Comparison of ENCODE assay signal across 8 cellular contexts in the genomic region with DNA sequence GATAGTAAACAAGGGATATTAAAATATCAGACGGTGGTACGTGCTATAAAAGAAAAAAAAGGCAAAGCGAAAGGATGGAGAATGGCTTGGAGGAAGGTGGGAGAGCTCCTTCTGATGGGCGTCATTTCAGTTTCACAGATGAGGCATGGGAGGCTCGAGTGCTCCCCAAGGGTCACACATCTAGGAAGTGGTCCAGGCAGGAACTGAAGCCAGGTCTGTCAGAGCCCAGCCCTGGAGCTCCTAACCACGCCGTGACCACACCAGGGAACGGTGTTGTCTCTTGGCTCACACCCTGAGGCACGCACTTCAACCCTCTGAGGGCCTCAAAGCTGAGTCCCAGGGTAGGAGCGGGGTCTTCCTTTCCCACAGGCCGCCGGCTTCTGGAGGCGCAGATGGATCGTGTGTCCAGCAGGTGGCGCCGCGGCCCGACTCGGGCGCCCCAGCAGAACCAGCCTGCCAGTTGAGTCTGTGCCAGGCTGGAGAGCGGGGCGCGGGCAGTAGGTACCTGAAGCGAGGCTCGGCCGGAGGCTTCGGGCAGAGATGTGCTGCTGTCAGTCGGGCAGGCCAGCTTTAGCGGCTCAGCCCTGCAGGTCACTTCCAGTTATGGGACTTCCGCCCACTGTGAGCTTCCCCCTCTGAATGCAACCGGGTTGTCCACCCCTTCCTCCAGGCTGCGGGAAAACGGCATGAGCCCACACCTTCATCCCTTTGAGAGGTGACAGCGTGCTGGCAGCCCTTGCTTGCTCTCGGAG.
DNase-seq lines count a peak whose midpoint lies in the region; ATAC-seq and TF ChIP-seq lines count a peak whose summit lies in the region.

No MANE protein-coding gene starts in this region.

- peak overlapping the region in 34 of 59 donors; percentile 3 to 75 (median 40) for H3K27ac ChIP-seq in dorsolateral prefrontal cortex
- no peak overlapping the region for H3K27ac ChIP-seq in lower lobe of right lung

- ATAC-seq in lower lobe of right lung (peak; percentile 89 to 92), GM19397 (IDR thresholded peaks at IDR 0.05; ENCODE audit: unreplicated experiment) (no peak)

- TF ChIP-seq CTCF in dorsolateral prefrontal cortex (IDR thresholded peaks at IDR 0.05 in 54 of 56, conservative IDR thresholded peaks at IDR 0.05 in 2 of 56; ENCODE audit: low read depth in 1 of 56, partially characterized antibody in 56 of 56) (peak; percentile 78 to 98 (median 95)), lower lobe of right lung (IDR thresholded peaks at IDR 0.05) (peak; percentile 93)

- no peaks in the 10 kb centered on the region for H3K9me3 ChIP-seq in lower lobe of right lung

- peaks cover 0 to 13% (median 0%) of the 10 kb centered on the region in 45 donors for H3K27me3 ChIP-seq in dorsolateral prefrontal cortex
- peaks cover 14% of the 10 kb centered on the region for H3K27me3 ChIP-seq in lower lobe of right lung (ENCODE audit: low read depth)

- H3K36me3 ChIP-seq in lower lobe of right lung = no peaks in the 10 kb centered on the region

- H3K4me3 ChIP-seq in dorsolateral prefrontal cortex (peak overlapping the region in 57 of 59 donors; percentile 9 to 67 (median 47)), lower lobe of right lung (peak overlapping the region; percentile 29)

- peaks cover 7% of the 10 kb centered on the region for H3K4me1 ChIP-seq in lower lobe of right lung

- DNase-seq in activated CD4-positive, alpha-beta T cell treated with anti-CD3 and anti-CD28 coated beads for 24 hours (ENCODE audit: low read depth in 2 of 2) = peak; percentile 27 to 50
- no peak for DNase-seq in activated CD4-positive, alpha-beta T cell treated with anti-CD3 and anti-CD28 coated beads for 1 hour
- DNase-seq in NCI-H2029 (lab: John Stamatoyannopoulos, UW) (peak; percentile 58), dorsolateral prefrontal cortex (peak; percentile 35 to 86 (median 70)), lower lobe of right lung (peak; percentile 80)
- DNase-seq in activated CD4-positive, alpha-beta T cell treated with anti-CD3 and anti-CD28 coated beads for 4 hours = peak; percentile 13 to 23
- DNase-seq in stimulated activated CD4-positive, alpha-beta T cell treated with anti-CD3 and anti-CD28 coated beads, TNF-alpha, amount 100 ng/mL, for 4 hours (ENCODE audit: low read depth in 3 of 3) = peak in 2 of 3 experiments; percentile 11 to 20

- intact Hi-C loops in dorsolateral prefrontal cortex (cut with DNase I) (loop anchor here (1.0 to 10.0 kb wide), 3 partner anchors 115 to 594 kb away; no protein-coding TSS in a partner anchor), lower lobe of right lung (cut with DNase I) (no loop called here)
